Comparison of ENCODE assay signal across 26 cellular contexts in genomic region chrX:16700734-16701133, GRCh38. TPM values are rescaled to one million over a fixed set of nuclear protein-coding genes. Genes with fewer than 3 reads are reported as not detected.
"Had no signal": no experiment of that assay in that cellular context is flagged by ENCODE, and none has a peak within 500 bp of the region (broad histone marks: within the 10 kb centered on the region; RNA-seq: fewer than 3 reads in every experiment).

No MANE protein-coding gene starts in this region.

- DNase-seq: activated B cell treated with CpG ODN at 0.5 μM for 24 hours; activated CD4-positive, alpha-beta T cell treated with anti-CD3 and anti-CD28 coated beads for 1 hour; activated CD4-positive, alpha-beta T cell treated with anti-CD3 and anti-CD28 coated beads, Interleukin-2, amount 10 ng/mL, durations not matched to agents 24 days and 14 days; activated CD4-positive, alpha-beta T cell treated with anti-CD3 and anti-CD28 coated beads, Interleukin-2, amount 50 U/mL, for 48 hours; activated CD8-positive, alpha-beta memory T cell treated with anti-CD3 and anti-CD28 coated beads, Interleukin-2, amount 10 ng/mL, durations not matched to agents 7 days and 5 days; activated effector memory CD4-positive, alpha-beta T cell treated with Interleukin-2 at 50 U/mL for 16 hours; activated naive CD4-positive, alpha-beta T cell; activated T-cell treated with anti-CD3 and anti-CD28 coated beads, Interleukin-2, amount 50 U/mL, for 24 hours; aorta; Karpas-422; MM.1S; NCI-H1105 treated with DMSO at 0.1 percent for 48 hours; NCI-H1436 treated with DMSO at 0.1 percent for 48 hours; NCI-H187; NCI-H2081; NCI-H510A treated with DMSO at 0.1 percent for 48 hours; NCI-H69; PC-3; SHP77; T-helper 17 cell; T-helper 9 cell had no signal

- H3K9me3 ChIP-seq: SJSA1 had no signal

- H3K27ac ChIP-seq: SJSA1 had no signal

- H3K36me3 ChIP-seq: SJSA1 had no signal

- H3K27me3 Mint-ChIP-seq: activated B cell treated with CpG ODN at 0.5 μM for 24 hours; activated CD4-positive, alpha-beta T cell treated with anti-CD3 and anti-CD28 coated beads, Interleukin-2, amount 10 ng/mL, durations not matched to agents 24 days and 14 days; activated CD8-positive, alpha-beta memory T cell treated with anti-CD3 and anti-CD28 coated beads, Interleukin-2, amount 10 ng/mL, durations not matched to agents 7 days and 5 days; activated naive CD4-positive, alpha-beta T cell treated with anti-CD3 and anti-CD28 coated beads, Interleukin-2, amount 50 U/mL, for 24 hours; brain; central memory CD8-positive, alpha-beta T cell; T-helper 17 cell had no signal

- H3K4me3 ChIP-seq: SJSA1 had no signal

- H3K27ac Mint-ChIP-seq: activated B cell treated with CpG ODN at 0.5 μM for 24 hours; activated CD4-positive, alpha-beta T cell treated with anti-CD3 and anti-CD28 coated beads, Interleukin-2, amount 10 ng/mL, durations not matched to agents 24 days and 14 days; activated CD8-positive, alpha-beta memory T cell treated with anti-CD3 and anti-CD28 coated beads, Interleukin-2, amount 10 ng/mL, durations not matched to agents 7 days and 5 days; activated naive CD4-positive, alpha-beta T cell treated with anti-CD3 and anti-CD28 coated beads, Interleukin-2, amount 50 U/mL, for 24 hours; activated T-cell treated with anti-CD3 and anti-CD28 coated beads, Interleukin-2, amount 50 U/mL, for 24 hours; activated T-helper 1 cell treated with anti-CD3 and anti-CD28 coated beads, Interleukin-12 subunit alpha, Interleukin-12 subunit beta, Interleukin-2, Interleukin-4 antibody, amounts not matched to agents 30 ng/mL and 10 ng/mL and 1 ng/mL, durations not matched to agents 14 hours and 24 hours and 36 hours; brain; T-helper 17 cell had no signal

- H3K36me3 Mint-ChIP-seq: activated naive CD4-positive, alpha-beta T cell treated with anti-CD3 and anti-CD28 coated beads, Interleukin-2, amount 50 U/mL, for 24 hours had no signal

- H3K4me3 Mint-ChIP-seq: activated B cell treated with CpG ODN at 0.5 μM for 24 hours; activated CD4-positive, alpha-beta T cell treated with anti-CD3 and anti-CD28 coated beads, Interleukin-2, amount 10 ng/mL, durations not matched to agents 24 days and 14 days; activated CD8-positive, alpha-beta memory T cell treated with anti-CD3 and anti-CD28 coated beads, Interleukin-2, amount 10 ng/mL, durations not matched to agents 7 days and 5 days; activated naive CD4-positive, alpha-beta T cell treated with anti-CD3 and anti-CD28 coated beads, Interleukin-2, amount 50 U/mL, for 24 hours; activated T-cell treated with anti-CD3 and anti-CD28 coated beads, Interleukin-2, amount 50 U/mL, for 24 hours; activated T-helper 1 cell treated with anti-CD3 and anti-CD28 coated beads, Interleukin-12 subunit alpha, Interleukin-12 subunit beta, Interleukin-2, Interleukin-4 antibody, amounts not matched to agents 30 ng/mL and 10 ng/mL and 1 ng/mL, durations not matched to agents 14 hours and 24 hours and 36 hours; brain; central memory CD8-positive, alpha-beta T cell; T-helper 17 cell had no signal

- H3K4me1 Mint-ChIP-seq: activated CD4-positive, alpha-beta T cell treated with anti-CD3 and anti-CD28 coated beads, Interleukin-2, amount 10 ng/mL, durations not matched to agents 24 days and 14 days; activated CD8-positive, alpha-beta memory T cell treated with anti-CD3 and anti-CD28 coated beads, Interleukin-2, amount 10 ng/mL, durations not matched to agents 7 days and 5 days; brain; central memory CD8-positive, alpha-beta T cell; T-helper 17 cell had no signal

- H3K27me3 ChIP-seq: SJSA1 had no signal

- ATAC-seq: activated CD8-positive, alpha-beta memory T cell treated with anti-CD3 and anti-CD28 coated beads, Interleukin-2, amount 10 ng/mL, durations not matched to agents 7 days and 5 days; PC-3; T-helper 17 cell had no signal

- H3K4me1 ChIP-seq: SJSA1 had no signal

- H3K9me3 Mint-ChIP-seq: activated B cell treated with CpG ODN at 0.5 μM for 24 hours; activated CD4-positive, alpha-beta T cell treated with anti-CD3 and anti-CD28 coated beads, Interleukin-2, amount 10 ng/mL, durations not matched to agents 24 days and 14 days; activated naive CD4-positive, alpha-beta T cell treated with anti-CD3 and anti-CD28 coated beads, Interleukin-2, amount 50 U/mL, for 24 hours; activated T-cell treated with anti-CD3 and anti-CD28 coated beads, Interleukin-2, amount 50 U/mL, for 24 hours; activated T-helper 1 cell treated with anti-CD3 and anti-CD28 coated beads, Interleukin-12 subunit alpha, Interleukin-12 subunit beta, Interleukin-2, Interleukin-4 antibody, amounts not matched to agents 30 ng/mL and 10 ng/mL and 1 ng/mL, durations not matched to agents 14 hours and 24 hours and 36 hours; brain; central memory CD8-positive, alpha-beta T cell had no signal

RNA-seq across cellular contexts. Expression of gene S100G, which starts 50.8 kb away (rescaled TPM):
- total RNA-seq: activated B cell treated with CpG ODN at 0.5 μM for 24 hours; activated CD4-positive, alpha-beta T cell treated with anti-CD3 and anti-CD28 coated beads, Interleukin-2, amount 10 ng/mL, durations not matched to agents 24 days and 14 days; activated CD8-positive, alpha-beta memory T cell treated with anti-CD3 and anti-CD28 coated beads, Interleukin-2, amount 10 ng/mL, durations not matched to agents 7 days and 5 days; activated T-helper 1 cell treated with anti-CD3 and anti-CD28 coated beads, Interleukin-12 subunit alpha, Interleukin-12 subunit beta, Interleukin-2, Interleukin-4 antibody, amounts not matched to agents 30 ng/mL and 10 ng/mL and 1 ng/mL, durations not matched to agents 14 hours and 24 hours and 36 hours; aorta; PC-3; SJSA1; T-helper 17 cell had no signal
